In the genomic region with DNA sequence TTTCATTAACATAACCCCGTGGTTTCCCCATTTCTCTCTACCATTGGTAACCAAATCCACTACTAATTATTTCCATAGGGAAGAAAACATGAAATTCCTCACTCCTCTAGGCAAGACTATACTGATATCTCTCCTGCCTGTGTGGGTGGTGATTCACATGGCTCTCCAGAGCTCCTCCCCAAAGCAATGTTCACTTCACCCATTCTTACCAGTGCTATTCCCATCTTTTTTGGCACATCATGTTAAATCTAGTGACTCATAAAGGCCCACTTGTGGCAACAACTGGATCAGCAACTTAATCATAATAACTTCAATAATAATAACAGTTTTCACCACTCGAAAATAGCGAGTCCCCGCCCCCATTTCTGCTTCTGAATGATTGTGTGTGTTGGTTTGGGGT, we compare ENCODE assay signal across 19 cellular contexts. TPM values are rescaled to one million over a fixed set of nuclear protein-coding genes. Genes with fewer than 3 reads are reported as not detected.
DNase-seq lines count a peak whose midpoint lies in the region; ATAC-seq and TF ChIP-seq lines count a peak whose summit lies in the region.
"Had no signal": no experiment of that assay in that cellular context is flagged by ENCODE, and none has a peak within 500 bp of the region (broad histone marks: within the 10 kb centered on the region; RNA-seq: fewer than 3 reads in every experiment).

No MANE protein-coding gene starts in this region.

- 100% methylated on average over 1 of the region's 4 CpGs for WGBS in mesenchymal stem cell

- H2BK120ac ChIP-seq in mesenchymal stem cell (ENCODE audit: low read depth, low read length) = no peak overlapping the region

- no peaks in the 10 kb centered on the region for H3K36me3 Mint-ChIP-seq in activated naive CD4-positive, alpha-beta T cell treated with anti-CD3 and anti-CD28 coated beads, Interleukin-2, amount 50 U/mL, for 72 hours
- H3K36me3 Mint-ChIP-seq: CD4-positive, CD25-positive, alpha-beta regulatory T cell had no signal

- H2BK15ac ChIP-seq in mesenchymal stem cell (ENCODE audit: low read depth, poor library complexity, severe bottlenecking) = no peak overlapping the region

- H3K9me3 ChIP-seq in mesenchymal stem cell (ENCODE audit: control insufficient read depth, low read length) = no peaks in the 10 kb centered on the region
- H3K9me3 ChIP-seq: neutrophil had no signal

- no peak overlapping the region for H2AFZ ChIP-seq in mesenchymal stem cell (ENCODE audit: low read depth, low read length)

- H2AK5ac ChIP-seq in mesenchymal stem cell (ENCODE audit: low read length, severe bottlenecking) = no peak overlapping the region

- H4K8ac ChIP-seq in mesenchymal stem cell (ENCODE audit: low read length) = no peak overlapping the region

- H3K27ac Mint-ChIP-seq in activated naive CD4-positive, alpha-beta T cell treated with anti-CD3 and anti-CD28 coated beads, Interleukin-2, amount 50 U/mL, for 72 hours = no peak overlapping the region
- H3K27ac Mint-ChIP-seq: activated CD4-positive, alpha-beta T cell treated with anti-CD3 and anti-CD28 coated beads, Interleukin-2, amount 10 ng/mL, durations not matched to agents 24 days and 14 days; CD4-positive, CD25-positive, alpha-beta regulatory T cell had no signal

- no peak for TF ChIP-seq CTCF in cardiac fibroblast (IDR thresholded peaks at IDR 0.05; ENCODE audit: low read depth, low read length)

- H4K91ac ChIP-seq in mesenchymal stem cell (ENCODE audit: low read length) = no peak overlapping the region

- H3K27ac ChIP-seq in mesenchymal stem cell (ENCODE audit: low read length, poor library complexity, severe bottlenecking) = no peak overlapping the region
- H3K27ac ChIP-seq: coronary artery, neutrophil had no signal

- H3K18ac ChIP-seq in mesenchymal stem cell (ENCODE audit: low read depth in 1 of 2, low read length in 2 of 2) = no peak overlapping the region

- no peak overlapping the region for H2BK5ac ChIP-seq in mesenchymal stem cell (ENCODE audit: low read depth, low read length, poor library complexity, severe bottlenecking)

- H3K9me3 Mint-ChIP-seq in activated naive CD4-positive, alpha-beta T cell treated with anti-CD3 and anti-CD28 coated beads, Interleukin-2, amount 50 U/mL, for 72 hours = no peaks in the 10 kb centered on the region
- H3K9me3 Mint-ChIP-seq: activated CD4-positive, alpha-beta T cell treated with anti-CD3 and anti-CD28 coated beads, Interleukin-2, amount 10 ng/mL, durations not matched to agents 24 days and 14 days; CD4-positive, CD25-positive, alpha-beta regulatory T cell had no signal

- DNase-seq in EL = peak; percentile 57
- peak; percentile 64 for DNase-seq in M059J (ENCODE audit: low read depth)
- DNase-seq in cardiac fibroblast (ENCODE audit: low read depth in 2 of 2) = peak; percentile 41 to 49
- DNase-seq in mesenchymal stem cell = peak; percentile 24
- no peak for DNase-seq in activated naive CD4-positive, alpha-beta T cell treated with anti-CD3 and anti-CD28 coated beads, Interleukin-2, amount 50 U/mL, for 72 hours (ENCODE audit: low spot score in 2 of 2)
- DNase-seq in NOMO-1 treated with DMSO at 0.1 percent for 48 hours (lab: John Stamatoyannopoulos, UW; ENCODE audit: unreplicated experiment) = no peak
- DNase-seq: activated CD4-positive, alpha-beta T cell treated with anti-CD3 and anti-CD28 coated beads, Interleukin-2, amount 10 ng/mL, durations not matched to agents 24 days and 14 days; activated naive CD4-positive, alpha-beta T cell treated with Interleukin-2 at 50 U/mL for 16 hours; CD4-positive, CD25-positive, alpha-beta regulatory T cell; DND-41; glutamatergic neuron; H7; NCI-H1694; NCI-H2227 treated with DMSO at 0.1 percent for 48 hours; retina had no signal

- no peak overlapping the region for H3K14ac ChIP-seq in mesenchymal stem cell (ENCODE audit: low read length in 2 of 2)

- H3K4me3 ChIP-seq in cardiac fibroblast (replicated peaks in 1 of 2; ENCODE audit: low read depth in 2 of 2, low read length in 2 of 2) = no peak overlapping the region
- H3K4me3 ChIP-seq in mesenchymal stem cell (ENCODE audit: insufficient read depth in 1 of 2, low read depth in 1 of 2, low read length in 2 of 2) = no peak overlapping the region
- H3K4me3 ChIP-seq: coronary artery had no signal

- no peak overlapping the region for H3K4ac ChIP-seq in mesenchymal stem cell (ENCODE audit: low read depth in 1 of 2, low read length in 2 of 2)

- no peaks in the 10 kb centered on the region for H3K4me1 ChIP-seq in mesenchymal stem cell (ENCODE audit: control insufficient read depth, insufficient read depth, low read depth, low read length)

- no peak overlapping the region for H2BK12ac ChIP-seq in mesenchymal stem cell (ENCODE audit: low read length in 2 of 2)

- no peaks in the 10 kb centered on the region for H3K36me3 ChIP-seq in mesenchymal stem cell (ENCODE audit: control insufficient read depth in 1 of 2, insufficient read depth in 2 of 2, low read depth in 1 of 2, low read length in 2 of 2)
- H3K36me3 ChIP-seq: neutrophil had no signal

- no peaks in the 10 kb centered on the region for H3K79me1 ChIP-seq in mesenchymal stem cell (replicated peaks; ENCODE audit: low read length, poor library complexity, severe bottlenecking)

- no peaks in the 10 kb centered on the region for H3K27me3 ChIP-seq in mesenchymal stem cell (ENCODE audit: control insufficient read depth in 1 of 2, insufficient read depth in 1 of 2, low read length in 2 of 2)
- H3K27me3 ChIP-seq: neutrophil had no signal

- H3K23ac ChIP-seq in mesenchymal stem cell (ENCODE audit: low read length in 2 of 2) = no peak overlapping the region

- H3K9ac ChIP-seq in mesenchymal stem cell (ENCODE audit: low read length) = no peak overlapping the region

- no peak for ATAC-seq in activated naive CD4-positive, alpha-beta T cell treated with anti-CD3 and anti-CD28 coated beads, Interleukin-2, amount 50 U/mL, for 72 hours
- no peak for ATAC-seq in HG03432 (IDR thresholded peaks at IDR 0.05; ENCODE audit: unreplicated experiment)
- ATAC-seq: Panc1 had no signal

- no peak overlapping the region for H3K4me2 ChIP-seq in mesenchymal stem cell (ENCODE audit: low read length, poor library complexity, severe bottlenecking)

RNA-seq across cellular contexts. Expression of a gene that starts 6.1 kb away (rescaled TPM):
- 39.7 and 48.6 TPM in 2 replicates for total RNA-seq in M059J (2014; rRNA removed; shearing (Covaris generic))
- polyA plus RNA-seq in mesenchymal stem cell (2013, experiment 1 of 2) = 35.5 TPM
- 34.3 TPM for polyA plus RNA-seq in mesenchymal stem cell (2013, experiment 2 of 2)
- total RNA-seq in activated naive CD4-positive, alpha-beta T cell treated with anti-CD3 and anti-CD28 coated beads, Interleukin-2, amount 50 U/mL, for 72 hours = 10 to 100 TPM; 22.3 to 25.1 TPM

Comparison
In these comparisons a context has a peak if more than half of its experiments do, and no peak if none do; other contexts are left out.
1. DNase-seq: peak in EL (single experiment), M059J (single experiment), cardiac fibroblast (2 of 2) and mesenchymal stem cell (single experiment); none in activated naive CD4-positive, alpha-beta T cell treated with anti-CD3 and anti-CD28 coated beads, Interleukin-2, amount 50 U/mL, for 72 hours (0 of 2) and NOMO-1 treated with DMSO at 0.1 percent for 48 hours (single experiment).